Comparison of ENCODE assay signal across 8 cellular contexts in genomic region chr10:598415-599170, GRCh38.
A peak's percentile ranks its signal among the peaks of the same experiment; 100 is the strongest.
DNase-seq lines count a peak whose midpoint lies in the region; ATAC-seq and TF ChIP-seq lines count a peak whose summit lies in the region.

No MANE protein-coding gene starts in this region.

- intact Hi-C loops in sigmoid colon (cut with DNase I): no loop called here

- no peak for TF ChIP-seq CTCF in foreskin fibroblast (IDR thresholded peaks at IDR 0.05; ENCODE audit: low read depth, low read length)
- no peak for TF ChIP-seq CTCF in sigmoid colon (IDR thresholded peaks at IDR 0.05)

- no peaks in the 10 kb centered on the region for H3K36me3 ChIP-seq in sigmoid colon

- no peak for TF ChIP-seq POLR2A in sigmoid colon (IDR thresholded peaks at IDR 0.05)

- H3K27ac ChIP-seq in sigmoid colon: peak overlapping the region; percentile 12 to 79 (median 72)

- ATAC-seq in HG02763 (IDR thresholded peaks at IDR 0.05; ENCODE audit: unreplicated experiment) (no peak), HG02642 (IDR thresholded peaks at IDR 0.05; ENCODE audit: poor library complexity, unreplicated experiment) (no peak)

- H3K27me3 ChIP-seq in sigmoid colon: no peaks in the 10 kb centered on the region

- H3K9me3 ChIP-seq in sigmoid colon: no peaks in the 10 kb centered on the region

- H3K4me3 ChIP-seq in foreskin fibroblast (ENCODE audit: low read depth in 1 of 2, low read length in 2 of 2): no peak overlapping the region
- H3K4me3 ChIP-seq in sigmoid colon: no peak overlapping the region

- DNase-seq in GM04504 (ENCODE audit: low read depth) (peak; percentile 97), SW480 (ENCODE audit: low spot score) (peak; percentile 4), foreskin fibroblast (peak; percentile 87 to 90), sigmoid colon (no peak), NCI-H524 treated with DMSO at 0.1 percent for 48 hours (lab: John Stamatoyannopoulos, UW) (no peak)
- DNase-seq in activated CD4-positive, alpha-beta T cell treated with anti-CD3 and anti-CD28 coated beads, Interleukin-2, amount 50 U/mL, for 4 hours: no peak

- H3K4me1 ChIP-seq in sigmoid colon: peaks cover 0 to 72% (median 67%) of the 10 kb centered on the region in 4 donors

- TF ChIP-seq EP300 in sigmoid colon (IDR thresholded peaks at IDR 0.05): no peak

- 72 to 78% methylated on average over 17 of the region's 17 CpGs for WGBS in sigmoid colon, 2 donors

Comparison
In these comparisons a context has a peak if more than half of its experiments do, and no peak if none do; other contexts are left out.
1. DNase-seq: peak in GM04504 (single experiment), SW480 (single experiment) and foreskin fibroblast (2 of 2); none in sigmoid colon (single experiment), NCI-H524 treated with DMSO at 0.1 percent for 48 hours (single experiment) and activated CD4-positive, alpha-beta T cell treated with anti-CD3 and anti-CD28 coated beads, Interleukin-2, amount 50 U/mL, for 4 hours (0 of 2).